ENCODE assay signal across 8 cellular contexts in genomic region chr19:47729799-47730520, GRCh38. TPM values are rescaled to one million over a fixed set of nuclear protein-coding genes. Genes with fewer than 3 reads are reported as not detected.
DNase-seq lines count a peak whose midpoint lies in the region; ATAC-seq and TF ChIP-seq lines count a peak whose summit lies in the region.

No MANE protein-coding gene starts in this region.

- intact Hi-C loops in gastrocnemius medialis (cut with DNase I; ENCODE audit: low total_unique reads), result no loop called here

- DNase-seq in ELR (ENCODE audit: low read depth) (peak; percentile 34), NCI-H774 (lab: John Stamatoyannopoulos, UW) (peak; percentile 8), adipocyte (ENCODE audit: low read depth) (no peak), hepatic stellate cell (ENCODE audit: low spot score) (peak; percentile 12), gastrocnemius medialis (peak; percentile 17 to 62), H4 (ENCODE audit: low spot score) (no peak), COLO829 (ENCODE audit: low spot score) (no peak)

- peak overlapping the region; percentile 52 to 82 (median 78) for H3K27ac ChIP-seq in gastrocnemius medialis

- peak overlapping the region; percentile 73 for H3K9ac ChIP-seq in adipocyte (ENCODE audit: low read length)

- peak overlapping the region; percentile 60 for H3K4me3 ChIP-seq in adipocyte (ENCODE audit: low read length)
- H3K4me3 ChIP-seq in gastrocnemius medialis, result peak overlapping the region; percentile 2 to 38 (median 26)

- peak; percentile 65 to 69 for ATAC-seq in gastrocnemius medialis
- ATAC-seq in HG03039 (IDR thresholded peaks at IDR 0.05; ENCODE audit: unreplicated experiment), result no peak

- TF ChIP-seq CTCF in gastrocnemius medialis (IDR thresholded peaks at IDR 0.05 in 4 of 5, conservative IDR thresholded peaks at IDR 0.05 in 1 of 5), result no peak

- H3K9me3 ChIP-seq in adipocyte (ENCODE audit: control insufficient read depth, low read length) (no peaks in the 10 kb centered on the region), gastrocnemius medialis (no peaks in the 10 kb centered on the region)

- in situ Hi-C loops in gastrocnemius medialis (cut with MboI; ENCODE audit: low sequenced_read_pairs in 4 of 4), result loop anchor here in 1 of 4 donors (25.0 kb wide), 1 partner anchor 443 kb away; no protein-coding TSS in a partner anchor

- H3K27me3 ChIP-seq in adipocyte (replicated peaks; ENCODE audit: control insufficient read depth, insufficient read depth, low read length) (no peaks in the 10 kb centered on the region), gastrocnemius medialis (no peaks in the 10 kb centered on the region)

- H3K4me1 ChIP-seq in adipocyte (ENCODE audit: control insufficient read depth, insufficient read depth, low read length) (peaks cover 38% of the 10 kb centered on the region), gastrocnemius medialis (peaks cover 15 to 17% of the 10 kb centered on the region in 2 donors)

- TF ChIP-seq POLR2A in gastrocnemius medialis (IDR thresholded peaks at IDR 0.05), result no peak

- H3K36me3 ChIP-seq in adipocyte (ENCODE audit: control insufficient read depth, insufficient read depth, low read length, severe bottlenecking) (peaks cover 63% of the 10 kb centered on the region), gastrocnemius medialis (no peaks in the 10 kb centered on the region)

RNA-seq across cellular contexts. Expression of gene NOP53, which starts 15.4 kb away (rescaled TPM):
- total RNA-seq in gastrocnemius medialis, result 100 to 1,000 TPM; 141 to 262 (median 150) TPM
- total RNA-seq in H4 (2014; rRNA removed; shearing (Covaris generic)), result 52.2 and 67.8 TPM in 2 replicates

RNA-seq across cellular contexts. Expression of gene EHD2, which starts 16.7 kb away (rescaled TPM):
- total RNA-seq in gastrocnemius medialis, result 10 to 100 TPM; 10.9 to 46.6 (median 33.8) TPM
- total RNA-seq in H4 (2014; rRNA removed; shearing (Covaris generic)), result 16.9 and 19.9 TPM in 2 replicates

RNA-seq across cellular contexts. Expression of gene SELENOW, which starts 48.5 kb away (rescaled TPM):
- 1,000 to 10,000 TPM in 3 of 4 donors, 100 to 1,000 TPM in 1; 730 to 1,512 (median 1,402) TPM for total RNA-seq in gastrocnemius medialis
- total RNA-seq in H4 (2014; rRNA removed; shearing (Covaris generic)), result 373 and 500 TPM in 2 replicates

Comparison
In these comparisons a context has a peak if more than half of its experiments do, and no peak if none do; other contexts are left out.
1. DNase-seq: peak in ELR (single experiment), NCI-H774 (single experiment), hepatic stellate cell (single experiment) and gastrocnemius medialis (2 of 2); none in adipocyte (single experiment), H4 (single experiment) and COLO829 (single experiment).